1 cellular context compared by ENCODE assay signal in genomic region chr17:28911411-28912045, GRCh38.
TF ChIP-seq lines count a peak whose summit lies in the region.

No MANE protein-coding gene starts in this region.

TF ChIP-seq in endothelial cell of umbilical vein, 7 proteins besides CTCF, POLR2A, EP300 and RAD21:
- no peak for TF ChIP-seq POLR2AphosphoS5 (IDR thresholded peaks at IDR 0.05; ENCODE audit: insufficient read depth, low read depth, low read length)
- TF ChIP-seq GATA2 (IDR thresholded peaks at IDR 0.05; ENCODE audit: insufficient read depth, insufficient read length, low read depth, low read length): no peak
- no peak for TF ChIP-seq JUN (IDR thresholded peaks at IDR 0.05; ENCODE audit: borderline replicate concordance, insufficient read depth, insufficient read length, low read depth)
- no peak for TF ChIP-seq EZH2 (IDR thresholded peaks at IDR 0.05; ENCODE audit: borderline replicate concordance, low read depth, low read length, severe bottlenecking)
